10 cellular contexts compared by ENCODE assay signal in genomic region chr6:36126553-36127458, GRCh38. TPM values are rescaled to one million over a fixed set of nuclear protein-coding genes. Genes with fewer than 3 reads are reported as not detected.
DNase-seq lines count a peak whose midpoint lies in the region; ATAC-seq and TF ChIP-seq lines count a peak whose summit lies in the region.
"Had no signal": no experiment of that assay in that cellular context is flagged by ENCODE, and none has a peak within 500 bp of the region (broad histone marks: within the 10 kb centered on the region; RNA-seq: fewer than 3 reads in every experiment).

No MANE protein-coding gene starts in this region.

- peak; percentile 43 for DNase-seq in mammary epithelial cell
- DNase-seq in breast epithelium (ENCODE audit: low spot score in 2 of 2): no peak
- DNase-seq in SK-MEL-5 (ENCODE audit: low read depth, low spot score): peak; percentile 15
- peak in 1 of 2 donors; percentile 43 for DNase-seq in fibroblast of lung (ENCODE audit: low read depth in 2 of 2)
- no peak for DNase-seq in stomach
- no peak for DNase-seq in dorsolateral prefrontal cortex
- DNase-seq in right cardiac atrium: no peak

- H4K20me1 ChIP-seq in mammary epithelial cell (ENCODE audit: insufficient read depth, low read length) (no peaks in the 10 kb centered on the region), fibroblast of lung (ENCODE audit: control insufficient read depth, extremely low read depth, insufficient read depth, low read length) (no peaks in the 10 kb centered on the region)

- H2AFZ ChIP-seq in mammary epithelial cell (ENCODE audit: low read depth, low read length) (peak overlapping the region; percentile 1), fibroblast of lung (ENCODE audit: low read length) (no peak overlapping the region)
- H2AFZ ChIP-seq: parathyroid adenoma had no signal

- H3K79me2 ChIP-seq in mammary epithelial cell (ENCODE audit: insufficient read depth, low read length) (no peaks in the 10 kb centered on the region), fibroblast of lung (ENCODE audit: control insufficient read depth, insufficient read depth, low read length) (no peaks in the 10 kb centered on the region)
- H3K79me2 ChIP-seq: parathyroid adenoma had no signal

- H3K27me3 ChIP-seq in mammary epithelial cell (ENCODE audit: insufficient read depth, low read length) (no peaks in the 10 kb centered on the region), breast epithelium (no peaks in the 10 kb centered on the region), fibroblast of lung (ENCODE audit: control insufficient read depth, insufficient read depth, low read length) (no peaks in the 10 kb centered on the region), stomach (peaks cover 0 to 24% (median 0%) of the 10 kb centered on the region in 3 donors), dorsolateral prefrontal cortex (peaks cover 0 to 7% (median 0%) of the 10 kb centered on the region in 45 donors), right cardiac atrium (ENCODE audit: control insufficient read depth, insufficient read depth) (no peaks in the 10 kb centered on the region)

- CTCF ChIA-PET in mammary epithelial cell (lab: Charles Lee; ENCODE audit: low non-redundant PET): no interaction called here

- H3K36me3 ChIP-seq in mammary epithelial cell (ENCODE audit: insufficient read depth, low read length) (no peaks in the 10 kb centered on the region), breast epithelium (no peaks in the 10 kb centered on the region), fibroblast of lung (ENCODE audit: control insufficient read depth, insufficient read depth, low read length) (no peaks in the 10 kb centered on the region), stomach (no peaks in the 10 kb centered on the region)

- BruUV-seq in mammary epithelial cell (replicated peaks; lab: Mats Ljungman, UMichigan): no TSS peak

- H3K9ac ChIP-seq in mammary epithelial cell (ENCODE audit: insufficient read depth, low read length) (no peak overlapping the region), fibroblast of lung (ENCODE audit: insufficient read depth, low read length) (no peak overlapping the region)
- H3K9ac ChIP-seq: parathyroid adenoma had no signal

- H3K4me2 ChIP-seq in mammary epithelial cell (ENCODE audit: insufficient read depth, low read depth, low read length): no peak overlapping the region
- H3K4me2 ChIP-seq in fibroblast of lung (ENCODE audit: extremely low read depth, insufficient read depth, low read length): no peak overlapping the region

- in situ Hi-C loops in mammary epithelial cell (cut with MboI; ENCODE audit: low sequenced_read_pairs in 2 of 2): loop anchor here in 1 of 2 donors (5.0 to 10.0 kb wide), 2 partner anchors 68 to 235 kb away; partner anchors contain the start of gene BRPF3
- in situ Hi-C loops in SK-MEL-5 (cut with HindIII; ENCODE audit: low pct_unique_long_range_greater_than_20kb, low sequenced_read_pairs): no loop called here

- H3K4me3 ChIP-seq in mammary epithelial cell (replicated peaks in 1 of 3; ENCODE audit: insufficient read depth in 1 of 3, low read depth in 2 of 3, low read length in 3 of 3): no peak overlapping the region
- H3K4me3 ChIP-seq in breast epithelium: no peak overlapping the region
- no peak overlapping the region for H3K4me3 ChIP-seq in fibroblast of lung (replicated peaks in 1 of 4; ENCODE audit: control extremely low read depth in 1 of 4, insufficient read depth in 1 of 4, low read depth in 3 of 4, low read length in 4 of 4)
- H3K4me3 ChIP-seq in stomach: no peak overlapping the region
- no peak overlapping the region for H3K4me3 ChIP-seq in dorsolateral prefrontal cortex
- H3K4me3 ChIP-seq in right cardiac atrium (ENCODE audit: low read length): no peak overlapping the region

- no peak for TF ChIP-seq CTCF in mammary epithelial cell (conservative IDR thresholded peaks at IDR 0.05 in 1 of 2, IDR thresholded peaks at IDR 0.05 in 1 of 2; ENCODE audit: extremely low read depth in 1 of 2, insufficient read depth in 1 of 2, low read depth in 1 of 2, low read length in 2 of 2)
- no peak for TF ChIP-seq CTCF in breast epithelium (IDR thresholded peaks at IDR 0.05)
- TF ChIP-seq CTCF in fibroblast of lung (conservative IDR thresholded peaks at IDR 0.05 in 1 of 2, IDR thresholded peaks at IDR 0.05 in 1 of 2; ENCODE audit: low read depth in 1 of 2, low read length in 2 of 2): no peak
- no peak for TF ChIP-seq CTCF in stomach (IDR thresholded peaks at IDR 0.05)
- TF ChIP-seq CTCF in dorsolateral prefrontal cortex (IDR thresholded peaks at IDR 0.05 in 54 of 56, conservative IDR thresholded peaks at IDR 0.05 in 2 of 56; ENCODE audit: low read depth in 1 of 56, partially characterized antibody in 56 of 56): no peak

- H3K27ac ChIP-seq in mammary epithelial cell (ENCODE audit: insufficient read depth, low read depth, low read length) (no peak overlapping the region), breast epithelium (no peak overlapping the region), fibroblast of lung (ENCODE audit: insufficient read depth, low read length) (peak overlapping the region; percentile 83), stomach (peak overlapping the region in 3 of 5 donors; percentile 26 to 39 (median 29)), dorsolateral prefrontal cortex (no peak overlapping the region), right cardiac atrium (ENCODE audit: low read length) (no peak overlapping the region)
- H3K27ac ChIP-seq: C4-2B, parathyroid adenoma had no signal

- dilution Hi-C loops in mammary epithelial cell (cut with HindIII; ENCODE audit: low sequenced_read_pairs): no loop called here

- H3K9me3 ChIP-seq in mammary epithelial cell (replicated peaks; ENCODE audit: insufficient read depth, low read length): no peaks in the 10 kb centered on the region
- no peaks in the 10 kb centered on the region for H3K9me3 ChIP-seq in breast epithelium
- no peaks in the 10 kb centered on the region for H3K9me3 ChIP-seq in fibroblast of lung (ENCODE audit: control insufficient read depth, insufficient read depth, low read depth, low read length)
- no peaks in the 10 kb centered on the region for H3K9me3 ChIP-seq in stomach
- H3K9me3 ChIP-seq in right cardiac atrium (ENCODE audit: control insufficient read depth, low read length): no peaks in the 10 kb centered on the region

- no peak for ATAC-seq in GM19023 (IDR thresholded peaks at IDR 0.05; ENCODE audit: unreplicated experiment)
- ATAC-seq in right cardiac atrium: no peak

- 87% methylated on average over 8 of the region's 10 CpGs for WGBS in mammary epithelial cell (ENCODE audit: low coverage, missing lambda C conversion rate)
- WGBS in stomach, 5 donors: 72 to 81% (median 77%) methylated on average over 10 of the region's 10 CpGs
- 82% methylated on average over 10 of the region's 10 CpGs for WGBS in right cardiac atrium

- intact Hi-C loops in mammary epithelial cell (cut with micrococcal nuclease) (loop anchor here (5.0 kb wide), 1 partner anchor 630 kb away; no protein-coding TSS in a partner anchor), breast epithelium (cut with DNase I; ENCODE audit: low total_unique reads) (no loop called here), stomach (cut with DNase I; ENCODE audit: low total_unique reads) (no loop called here), dorsolateral prefrontal cortex (cut with DNase I) (loop anchor here (10.0 kb wide), 2 partner anchors 228 to 238 kb away; no protein-coding TSS in a partner anchor), right cardiac atrium (cut with DNase I) (loop anchor here in 3 of 4 donors (10.0 kb wide), 3 partner anchors 58 to 238 kb away; no protein-coding TSS in a partner anchor)

- no peak for TF ChIP-seq EP300 in stomach (IDR thresholded peaks at IDR 0.05)

- H3K4me1 ChIP-seq in mammary epithelial cell (ENCODE audit: insufficient read depth, low read length) (peaks cover 23% of the 10 kb centered on the region), breast epithelium (peaks cover 0 to 3% of the 10 kb centered on the region in 2 donors), fibroblast of lung (ENCODE audit: control insufficient read depth, extremely low read depth, insufficient read depth, low read length) (peaks cover 26% of the 10 kb centered on the region), stomach (peaks cover 19 to 59% (median 32%) of the 10 kb centered on the region in 4 donors), right cardiac atrium (ENCODE audit: control insufficient read depth, insufficient read depth, low read length) (peaks cover 2% of the 10 kb centered on the region)

- TF ChIP-seq POLR2A in breast epithelium (IDR thresholded peaks at IDR 0.05): no peak
- no peak for TF ChIP-seq POLR2A in stomach (IDR thresholded peaks at IDR 0.05)

RNA-seq across cellular contexts. Expression of gene MAPK13, which starts 3.5 kb away (rescaled TPM):
- 10 to 100 TPM; 11.8 to 11.9 TPM for total RNA-seq in mammary epithelial cell
- 23.6 TPM for polyA plus RNA-seq in mammary epithelial cell
- polyA minus RNA-seq in mammary epithelial cell: 37.9 TPM
- 10 to 100 TPM in 2 of 3 donors, 1 to 10 TPM in 1; 2.6 to 45.2 (median 30.2) TPM for total RNA-seq in breast epithelium
- 0.05 TPM in 1 of 2 replicates, not detected in the other for total RNA-seq in SK-MEL-5 (2014; rRNA removed; shearing (Covaris generic))
- 0.03 and 0.54 TPM in 2 replicates for polyA plus RNA-seq in SK-MEL-5 (2015; cell fraction: cytosol; rRNA removed)
- polyA plus RNA-seq in SK-MEL-5 (2015; cell fraction: nucleus; rRNA removed): 0.38 and 1.3 TPM in 2 replicates
- 5.4 and 7.6 TPM in 2 replicates for total RNA-seq in fibroblast of lung
- 3.0 and 6.8 TPM in 2 replicates for polyA plus RNA-seq in fibroblast of lung
- 2.9 and 8.3 TPM in 2 replicates for polyA plus RNA-seq in fibroblast of lung (2012)
- 4.1 and 21.0 TPM in 2 replicates for polyA minus RNA-seq in fibroblast of lung (ENCODE audit: low replicate concordance)
- 10 to 100 TPM; 19.8 to 95.9 (median 33.0) TPM for total RNA-seq in stomach
- 10 to 100 TPM; 28.7 to 57.1 (median 35.9) TPM for polyA plus RNA-seq in stomach
- 10 to 100 TPM in 119 of 120 experiments, 1 to 10 TPM in 1; 9.1 to 40.0 (median 25.9) TPM for total RNA-seq in dorsolateral prefrontal cortex
- total RNA-seq in right cardiac atrium: 1 to 10 TPM; 1.7 to 4.0 (median 2.4) TPM
- polyA plus RNA-seq in right cardiac atrium: 1.4 TPM

Comparison
In these comparisons a context has a peak if more than half of its experiments do, and no peak if none do; other contexts are left out.
1. DNase-seq: peak in mammary epithelial cell (single experiment) and SK-MEL-5 (single experiment); none in breast epithelium (0 of 2), stomach (single experiment), dorsolateral prefrontal cortex (0 of 10) and right cardiac atrium (0 of 3).
2. intact Hi-C loops: an anchor here in mammary epithelial cell (5.0 kb wide), dorsolateral prefrontal cortex (10.0 kb wide) and right cardiac atrium (10.0 kb wide); none called in breast epithelium and stomach.
3. H3K27ac ChIP-seq: peak in fibroblast of lung (single experiment) and stomach (3 of 5); none in mammary epithelial cell (single experiment), breast epithelium (0 of 2), dorsolateral prefrontal cortex (0 of 59) and right cardiac atrium (single experiment).